Comparison of ENCODE assay signal across 13 cellular contexts in genomic region chr12:8246941-8247535, GRCh38. TPM values are rescaled to one million over a fixed set of nuclear protein-coding genes. Genes with fewer than 3 reads are reported as not detected.
DNase-seq lines count a peak whose midpoint lies in the region; ATAC-seq, FAIRE-seq and TF ChIP-seq lines count a peak whose summit lies in the region.
"Not testable (repeated sequence)": the region's sequence is repeated elsewhere in the genome, so short reads cannot be mapped to it uniquely, and the experiment has no call there.
"Had no signal": no experiment of that assay in that cellular context is flagged by ENCODE, and none has a peak within 500 bp of the region (broad histone marks: within the 10 kb centered on the region; RNA-seq: fewer than 3 reads in every experiment).

No MANE protein-coding gene starts in this region.

- DNase-seq in A549 (ENCODE audit: low read depth in 1 of 2, low spot score in 1 of 2) (peak in 1 of 2 experiments; percentile 36), H4 (ENCODE audit: low spot score) (peak; percentile 81), LHCN-M2 (ENCODE audit: low read depth) (peak; percentile 44), astrocyte (ENCODE audit: low read depth) (peak; percentile 71), epithelial cell of esophagus (ENCODE audit: low read depth) (peak; percentile 64), iris pigment epithelial cell (ENCODE audit: low read depth) (peak; percentile 66)
- not testable (repeated sequence) for DNase-seq in SK-N-SH
- peak; percentile 14 for DNase-seq in stimulated activated CD4-positive, alpha-beta T cell treated with anti-CD3 and anti-CD28 coated beads, Interleukin-15, amount 100 ng/mL, for 24 hours

- not testable (repeated sequence) for ATAC-seq in A549

- H3K27ac ChIP-seq in A549; SK-N-SH (ENCODE audit: low read depth in 2 of 2, low read length in 1 of 2); astrocyte (ENCODE audit: low read depth, low read length): not testable (repeated sequence)

- TF ChIP-seq CTCF in A549 (IDR thresholded peaks at IDR 0.05); SK-N-SH (IDR thresholded peaks at IDR 0.05); astrocyte (IDR thresholded peaks at IDR 0.05; ENCODE audit: insufficient read depth, low read depth, low read length); epithelial cell of esophagus (IDR thresholded peaks at IDR 0.05; ENCODE audit: insufficient read depth, low read depth, low read length, missing control alignments): not testable (repeated sequence)

- not testable (repeated sequence) for TF ChIP-seq EP300 in A549 (IDR thresholded peaks at IDR 0.05); SK-N-SH (IDR thresholded peaks at IDR 0.05; ENCODE audit: borderline replicate concordance in 1 of 2, low read depth in 1 of 2, low read length in 1 of 2)

- not testable (repeated sequence) for TF ChIP-seq POLR2A in A549 (IDR thresholded peaks at IDR 0.05; ENCODE audit: low read length)

- not testable (repeated sequence) for H3K27me3 ChIP-seq in SK-N-SH (ENCODE audit: insufficient read depth); astrocyte (ENCODE audit: insufficient read depth, low read length)

- not testable (repeated sequence) for H2AFZ ChIP-seq in SK-N-SH (ENCODE audit: low read depth); astrocyte (ENCODE audit: low read depth, low read length)

- not testable (repeated sequence) for H4K20me1 ChIP-seq in SK-N-SH (ENCODE audit: insufficient read depth); astrocyte (ENCODE audit: insufficient read depth, low read length)

- H3K27ac Mint-ChIP-seq in astrocyte (ENCODE audit: unreplicated experiment): peak overlapping the region; percentile 47

- CTCF ChIA-PET in A549 (lab: Yijun Ruan, JAX); SK-N-SH (lab: Yijun Ruan, JAX): not testable (repeated sequence)

- not testable (repeated sequence) for H3K36me3 ChIP-seq in SK-N-SH (replicated peaks in 1 of 2; ENCODE audit: control insufficient read depth in 1 of 2, insufficient read depth in 2 of 2, low read length in 1 of 2); astrocyte (ENCODE audit: insufficient read depth, low read length)

- not testable (repeated sequence) for TF ChIP-seq RAD21 in A549 (conservative IDR thresholded peaks at IDR 0.05 in 1 of 2, IDR thresholded peaks at IDR 0.05 in 1 of 2); SK-N-SH (IDR thresholded peaks at IDR 0.05; ENCODE audit: low read length)

- H3K9ac ChIP-seq in SK-N-SH; astrocyte (ENCODE audit: low read length): not testable (repeated sequence)

- not testable (repeated sequence) for H3K4me1 ChIP-seq in A549; SK-N-SH (ENCODE audit: control insufficient read depth in 1 of 2, insufficient read depth in 2 of 2, low read depth in 1 of 2, low read length in 1 of 2); astrocyte (ENCODE audit: insufficient read depth, low read length)

- not testable (repeated sequence) for H3K36me3 Mint-ChIP-seq in astrocyte (ENCODE audit: low read depth, unreplicated experiment)

- H3K9me3 Mint-ChIP-seq in astrocyte (ENCODE audit: unreplicated experiment): not testable (repeated sequence)

- H3F3A ChIP-seq in SK-N-SH (replicated peaks; ENCODE audit: insufficient read depth): not testable (repeated sequence)

- 0 out of 3 replicates have a peak overlapping the region, but pooled peaks have one; percentile 10 for H3K4me2 ChIP-seq in A549
- not testable (repeated sequence) for H3K4me2 ChIP-seq in SK-N-SH; astrocyte (ENCODE audit: low read length)

- not testable (repeated sequence) for H3K27me3 Mint-ChIP-seq in astrocyte (ENCODE audit: low read depth, unreplicated experiment)

- not testable (repeated sequence) for FAIRE-seq in A549 (lab: Jason Lieb, UNC); astrocyte (lab: Jason Lieb, UNC)

- H3K4me3 Mint-ChIP-seq in astrocyte (ENCODE audit: unreplicated experiment): not testable (repeated sequence)

- H3K9me3 ChIP-seq in A549; SK-N-SH; astrocyte (ENCODE audit: insufficient read depth, low read depth, low read length): not testable (repeated sequence)

- POLR2A ChIA-PET in A549 (lab: Yijun Ruan, JAX); SK-N-SH (lab: Yijun Ruan, JAX): not testable (repeated sequence)

- not testable (repeated sequence) for H3K4me3 ChIP-seq in A549; SK-N-SH (ENCODE audit: low read depth in 2 of 2, low read length in 1 of 2); astrocyte (ENCODE audit: insufficient read depth, low read depth, low read length); epithelial cell of esophagus (ENCODE audit: low read length)

- WGBS in A549 (ENCODE audit: missing lambda C conversion rate): 54% methylated on average over 4 of the region's 4 CpGs
- WGBS in SK-N-SH (ENCODE audit: low lambda C conversion rate): 73% methylated on average over 4 of the region's 4 CpGs

- H3K4me1 Mint-ChIP-seq in astrocyte (ENCODE audit: low read depth, unreplicated experiment): not testable (repeated sequence)

- H3K9me2 ChIP-seq in SK-N-SH: not testable (repeated sequence)

- not testable (repeated sequence) for H3K79me2 ChIP-seq in SK-N-SH (ENCODE audit: insufficient read depth); astrocyte (ENCODE audit: insufficient read depth, low read length)

TF ChIP-seq in SK-N-SH, 30 proteins besides CTCF, POLR2A, EP300 and RAD21:
- peak; percentile 16; the same call in 1 of the 2 replicates for TF ChIP-seq FOSL2 (IDR thresholded peaks at IDR 0.05; ENCODE audit: borderline replicate concordance, low read depth)

RNA-seq across cellular contexts. Expression of gene FAM90A1, which starts 19.6 kb away (rescaled TPM):
- polyA plus RNA-seq in A549 (2011; rRNA removed): 0.03 and 0.04 TPM in 2 replicates
- polyA plus RNA-seq in A549 (2012; cell fraction: cytosol; rRNA removed): 0.04 TPM in 2 replicates
- 0.12 and 0.24 TPM in 2 replicates for polyA plus RNA-seq in A549 (2012; cell fraction: nucleus; rRNA removed)
- polyA plus RNA-seq in A549 (2017; fragmentation: RNase III; extraction: RNeasy Plus Mini Kit Qiagen cat#74134 plus additional on column Dnase treatment): 0.07 TPM in 1 of 3 replicates, not detected in the others
- polyA minus RNA-seq in A549 (2011; rRNA and poly(A)+ RNA removed): not detected in 2 replicates
- total RNA-seq in H4 (2014; rRNA removed; shearing (Covaris generic)): not detected in 2 replicates
- total RNA-seq in LHCN-M2 (2014; rRNA removed): not detected in 2 replicates
- polyA plus RNA-seq in LHCN-M2 (2012): not detected
- not detected in 2 replicates for polyA plus RNA-seq in SK-N-SH (2012; rRNA removed)
- not detected in 2 replicates for polyA plus RNA-seq in SK-N-SH (2012; cell fraction: cytosol; rRNA removed)
- polyA plus RNA-seq in SK-N-SH (2012; cell fraction: nucleus; rRNA removed): 0.02 and 0.04 TPM in 2 replicates
- total RNA-seq in astrocyte: not detected in 2 replicates
- total RNA-seq: activated B cell treated with CpG ODN at 0.5 μM for 24 hours, dermis blood vessel endothelial cell, G401, neural crest cell, right atrium auricular region had no signal
